10 cellular contexts compared by ENCODE assay signal in genomic region chr17:82884923-82885322, GRCh38. TPM values are rescaled to one million over a fixed set of nuclear protein-coding genes. Genes with fewer than 3 reads are reported as not detected.
DNase-seq lines count a peak whose midpoint lies in the region; ATAC-seq and TF ChIP-seq lines count a peak whose summit lies in the region.
"Had no signal": no experiment of that assay in that cellular context is flagged by ENCODE, and none has a peak within 500 bp of the region (broad histone marks: within the 10 kb centered on the region; RNA-seq: fewer than 3 reads in every experiment).

No MANE protein-coding gene starts in this region.

- ATAC-seq in T-cell (replicated peaks in 1 of 4), result peak; percentile 20 to 62 (median 51)

- H3K4me1 Mint-ChIP-seq in T-cell (peaks cover 68 to 83% (median 72%) of the 10 kb centered on the region in 3 donors), brain (peaks cover 51% of the 10 kb centered on the region), progenitor cell of endocrine pancreas (ENCODE audit: low read depth) (peaks cover 54% of the 10 kb centered on the region)

- H3K9me3 Mint-ChIP-seq in T-cell (no peaks in the 10 kb centered on the region), brain (peaks cover 0 to 10% (median 0%) of the 10 kb centered on the region in 5 experiments), progenitor cell of endocrine pancreas (ENCODE audit: low read depth) (peaks cover 6% of the 10 kb centered on the region)

- peak overlapping the region; percentile 44 to 83 (median 46) for H3K4me3 Mint-ChIP-seq in T-cell
- H3K4me3 Mint-ChIP-seq in brain, result peak overlapping the region in 1 of 5 experiments; percentile 63
- H3K4me3 Mint-ChIP-seq in progenitor cell of endocrine pancreas (ENCODE audit: low read depth), result no peak overlapping the region

- H3K27ac Mint-ChIP-seq in T-cell, result peak overlapping the region; percentile 90 to 99
- H3K27ac Mint-ChIP-seq in brain, result peak overlapping the region; percentile 14 to 96 (median 67)
- H3K27ac Mint-ChIP-seq in progenitor cell of endocrine pancreas, result peak overlapping the region; percentile 84

- CTCF ChIA-PET in T-cell (lab: Charles Lee), result interaction anchor here in 1 of 2 donors (0.8 to 1.2 kb wide), 4 partner anchors 21 to 103 kb away, joined by 3 read pairs; no protein-coding TSS in a partner anchor

- POLR2A ChIA-PET in T-cell (lab: Charles Lee), result interaction anchor here in 1 of 2 donors (0.5 to 1.7 kb wide), 4 partner anchors 20 to 39 kb away, joined by 3 to 6 read pairs (median 4); no protein-coding TSS in a partner anchor

- peak; percentile 66 for DNase-seq in GM20000 (ENCODE audit: low spot score)
- peak in 12 of 34 experiments; percentile 15 to 57 (median 32) for DNase-seq in T-cell
- no peak for DNase-seq in progenitor cell of endocrine pancreas (ENCODE audit: low spot score, unreplicated experiment)
- DNase-seq in AML-193 (lab: John Stamatoyannopoulos, UW), result no peak
- DNase-seq in NCI-H510A treated with DMSO at 0.1 percent for 48 hours (lab: John Stamatoyannopoulos, UW), result no peak
- no peak for DNase-seq in DMS53 treated with DMSO at 0.1 percent for 48 hours (lab: John Stamatoyannopoulos, UW; ENCODE audit: unreplicated experiment)
- DNase-seq in NCI-H1417 treated with DMSO at 0.1 percent for 48 hours (lab: John Stamatoyannopoulos, UW), result no peak
- DNase-seq: cortex of kidney, NCI-H526 treated with DMSO at 0.1 percent for 48 hours had no signal

- H3K36me3 Mint-ChIP-seq in T-cell (peaks cover 18% of the 10 kb centered on the region), brain (peaks cover 36% of the 10 kb centered on the region), progenitor cell of endocrine pancreas (ENCODE audit: insufficient read depth) (peaks cover 13% of the 10 kb centered on the region)

- no peaks in the 10 kb centered on the region for H3K27me3 Mint-ChIP-seq in T-cell
- peaks cover 3% of the 10 kb centered on the region for H3K27me3 Mint-ChIP-seq in brain
- H3K27me3 Mint-ChIP-seq in progenitor cell of endocrine pancreas, result no peaks in the 10 kb centered on the region

- no peak for TF ChIP-seq CTCF in GM20000 (IDR thresholded peaks at IDR 0.05; ENCODE audit: extremely low read depth, missing control alignments)
- no peak for TF ChIP-seq CTCF in brain (conservative IDR thresholded peaks at IDR 0.05)
- TF ChIP-seq CTCF in progenitor cell of endocrine pancreas (IDR thresholded peaks at IDR 0.05; ENCODE audit: unreplicated experiment), result no peak

RNA-seq across cellular contexts. Expression of gene ZNF750, which starts 45.1 kb away (rescaled TPM):
- not detected for total RNA-seq in T-cell
- 0.31 TPM for polyA plus RNA-seq in brain (ENCODE audit: insufficient read depth, low read depth, low replicate concordance)
- total RNA-seq in progenitor cell of endocrine pancreas, result 0.07 and 0.11 TPM in 2 replicates
